In genomic region chr10:4243651-4244050, GRCh38 we compare ENCODE assay signal across 10 cellular contexts.
A peak's percentile ranks its signal among the peaks of the same experiment; 100 is the strongest.
DNase-seq lines count a peak whose midpoint lies in the region; ATAC-seq and TF ChIP-seq lines count a peak whose summit lies in the region.
"Had no signal": no experiment of that assay in that cellular context is flagged by ENCODE, and none has a peak within 500 bp of the region (broad histone marks: within the 10 kb centered on the region; RNA-seq: fewer than 3 reads in every experiment).

No MANE protein-coding gene starts in this region.

- H3K4me3 Mint-ChIP-seq in nephron = no peak overlapping the region
- H3K4me3 Mint-ChIP-seq in progenitor cell of endocrine pancreas (ENCODE audit: low read depth) = no peak overlapping the region

- H3K27ac ChIP-seq in dorsolateral prefrontal cortex = peak overlapping the region in 32 of 59 donors; percentile 4 to 84 (median 56)

- DNase-seq in AG20443 (ENCODE audit: low spot score) (peak; percentile 53), NB4 (ENCODE audit: low read depth) (peak; percentile 54), dorsolateral prefrontal cortex (no peak), progenitor cell of endocrine pancreas (ENCODE audit: low spot score, unreplicated experiment) (no peak)
- DNase-seq in activated CD4-positive, alpha-beta T cell treated with anti-CD3 and anti-CD28 coated beads for 4 hours = no peak
- DNase-seq: NCI-H1092 treated with DMSO at 0.1 percent for 48 hours had no signal

- no peak for TF ChIP-seq POLR2A in NB4 (IDR thresholded peaks at IDR 0.05; ENCODE audit: extremely low read depth, insufficient read length)

- H3K36me3 Mint-ChIP-seq in nephron (ENCODE audit: low read depth) (no peaks in the 10 kb centered on the region), progenitor cell of endocrine pancreas (ENCODE audit: insufficient read depth) (no peaks in the 10 kb centered on the region)

- TF ChIP-seq CTCF in NB4 (IDR thresholded peaks at IDR 0.05; ENCODE audit: low read depth, low read length) = no peak
- no peak for TF ChIP-seq CTCF in dorsolateral prefrontal cortex (IDR thresholded peaks at IDR 0.05 in 54 of 56, conservative IDR thresholded peaks at IDR 0.05 in 2 of 56; ENCODE audit: low read depth in 1 of 56, partially characterized antibody in 56 of 56)
- TF ChIP-seq CTCF in nephron (IDR thresholded peaks at IDR 0.05; ENCODE audit: unreplicated experiment in 3 of 3) = no peak
- TF ChIP-seq CTCF in progenitor cell of endocrine pancreas (IDR thresholded peaks at IDR 0.05; ENCODE audit: unreplicated experiment) = no peak

- H3K27me3 Mint-ChIP-seq in nephron (ENCODE audit: low read depth) (peaks cover 3% of the 10 kb centered on the region), progenitor cell of endocrine pancreas (no peaks in the 10 kb centered on the region)

- no peaks in the 10 kb centered on the region for H3K27me3 ChIP-seq in dorsolateral prefrontal cortex

- H3K4me1 Mint-ChIP-seq in nephron (peaks cover 41% of the 10 kb centered on the region), progenitor cell of endocrine pancreas (ENCODE audit: low read depth) (peaks cover 15% of the 10 kb centered on the region)

- ATAC-seq in HG03571 (IDR thresholded peaks at IDR 0.05; ENCODE audit: unreplicated experiment) (no peak), GM18519 (IDR thresholded peaks at IDR 0.05; ENCODE audit: low FRiP score, unreplicated experiment) (no peak)
- ATAC-seq: GM12878 had no signal

- intact Hi-C loops in dorsolateral prefrontal cortex (cut with DNase I) = no loop called here

- H3K4me3 ChIP-seq in NB4 (ENCODE audit: low read depth, low read length) = no peak overlapping the region
- peak overlapping the region in 4 of 59 donors; percentile 0 to 38 (median 16) for H3K4me3 ChIP-seq in dorsolateral prefrontal cortex
- H3K4me3 ChIP-seq: GM12878 had no signal

- H3K9me3 Mint-ChIP-seq in nephron (peaks cover 3% of the 10 kb centered on the region), progenitor cell of endocrine pancreas (ENCODE audit: low read depth) (no peaks in the 10 kb centered on the region)

- H3K27ac Mint-ChIP-seq in nephron = peak overlapping the region; percentile 9 to 29 (median 11)
- H3K27ac Mint-ChIP-seq in progenitor cell of endocrine pancreas = no peak overlapping the region

Comparison
In these comparisons a context has a peak if more than half of its experiments do, and no peak if none do; other contexts are left out.
1. DNase-seq: peak in AG20443 (single experiment) and NB4 (single experiment); none in dorsolateral prefrontal cortex (0 of 10), progenitor cell of endocrine pancreas (single experiment) and activated CD4-positive, alpha-beta T cell treated with anti-CD3 and anti-CD28 coated beads for 4 hours (0 of 2).